ENCODE assay signal across 1 cellular context in the genomic region with DNA sequence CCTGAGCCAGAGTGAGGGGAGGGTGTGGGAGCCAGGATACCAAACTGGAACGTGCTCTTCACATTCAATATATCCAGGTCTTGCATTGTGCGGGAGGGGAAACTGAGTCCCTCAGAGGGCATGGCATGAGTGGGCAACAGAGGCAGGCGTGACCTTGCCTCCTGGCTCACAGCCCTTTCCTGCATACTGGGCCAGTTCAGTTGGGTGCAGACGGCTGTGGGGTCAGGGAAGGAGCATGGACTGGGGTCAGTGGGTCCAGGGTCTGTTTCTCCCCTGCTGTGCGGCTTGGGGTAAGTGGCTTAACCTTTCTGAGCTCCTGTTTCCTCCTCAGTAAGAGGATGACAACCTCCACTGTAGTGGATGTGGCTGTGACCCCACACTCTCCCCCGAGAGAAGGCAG.
TF ChIP-seq lines count a peak whose summit lies in the region.

No MANE protein-coding gene starts in this region.

TF ChIP-seq in HepG2, 621 proteins besides CTCF, POLR2A, EP300 and RAD21:
- TF ChIP-seq SP4 (CRISPR knock-in tag; IDR thresholded peaks at IDR 0.05) (no peak), ZNF687 (CRISPR knock-in tag; IDR thresholded peaks at IDR 0.05) (peak; percentile 55; the same call in 1 of the 2 replicates), ZNF329 (CRISPR knock-in tag; IDR thresholded peaks at IDR 0.05; ENCODE audit: low read depth) (no peak), ZNF768 (CRISPR knock-in tag; IDR thresholded peaks at IDR 0.05) (peak; percentile 93), ZNF639 (CRISPR knock-in tag; conservative IDR thresholded peaks at IDR 0.05) (no peak), DR1 (CRISPR knock-in tag; IDR thresholded peaks at IDR 0.05) (no peak), ZNF335 (CRISPR knock-in tag; IDR thresholded peaks at IDR 0.05) (no peak), KLF13 (CRISPR knock-in tag; IDR thresholded peaks at IDR 0.05) (no peak), AHDC1 (CRISPR knock-in tag; IDR thresholded peaks at IDR 0.05; ENCODE audit: borderline replicate concordance) (no peak), NFRKB (IDR thresholded peaks at IDR 0.05) (no peak), EZH2 (conservative IDR thresholded peaks at IDR 0.05; ENCODE audit: low read depth, low read length) (no peak), PPARG (CRISPR knock-in tag; conservative IDR thresholded peaks at IDR 0.05) (no peak), THYN1 (CRISPR knock-in tag; IDR thresholded peaks at IDR 0.05; ENCODE audit: borderline replicate concordance, low read depth) (no peak), ZMYM3 (CRISPR knock-in tag; IDR thresholded peaks at IDR 0.05) (0 out of 2 replicates have a peak, but pooled peaks have one; percentile 53), ZBTB42 (CRISPR knock-in tag; IDR thresholded peaks at IDR 0.05) (0 out of 2 replicates have a peak, but pooled peaks have one; percentile 34), E2F5 (CRISPR knock-in tag; conservative IDR thresholded peaks at IDR 0.05) (no peak), GLMP (CRISPR knock-in tag; IDR thresholded peaks at IDR 0.05; ENCODE audit: borderline replicate concordance) (no peak), ZNF253 (CRISPR knock-in tag; IDR thresholded peaks at IDR 0.05; ENCODE audit: borderline replicate concordance) (no peak), HOXA9 (CRISPR knock-in tag; IDR thresholded peaks at IDR 0.05; ENCODE audit: borderline replicate concordance) (no peak), ZNF160 (CRISPR knock-in tag; IDR thresholded peaks at IDR 0.05) (no peak)
- TF ChIP-seq, protein P1, sequence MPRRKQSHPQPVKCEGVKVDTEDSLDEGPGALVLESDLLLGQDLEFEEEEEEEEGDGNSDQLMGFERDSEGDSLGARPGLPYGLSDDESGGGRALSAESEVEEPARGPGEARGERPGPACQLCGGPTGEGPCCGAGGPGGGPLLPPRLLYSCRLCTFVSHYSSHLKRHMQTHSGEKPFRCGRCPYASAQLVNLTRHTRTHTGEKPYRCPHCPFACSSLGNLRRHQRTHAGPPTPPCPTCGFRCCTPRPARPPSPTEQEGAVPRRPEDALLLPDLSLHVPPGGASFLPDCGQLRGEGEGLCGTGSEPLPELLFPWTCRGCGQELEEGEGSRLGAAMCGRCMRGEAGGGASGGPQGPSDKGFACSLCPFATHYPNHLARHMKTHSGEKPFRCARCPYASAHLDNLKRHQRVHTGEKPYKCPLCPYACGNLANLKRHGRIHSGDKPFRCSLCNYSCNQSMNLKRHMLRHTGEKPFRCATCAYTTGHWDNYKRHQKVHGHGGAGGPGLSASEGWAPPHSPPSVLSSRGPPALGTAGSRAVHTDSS (CRISPR knock-in tag; conservative IDR thresholded peaks at IDR 0.05): no peak
- TF ChIP-seq, protein P2, sequence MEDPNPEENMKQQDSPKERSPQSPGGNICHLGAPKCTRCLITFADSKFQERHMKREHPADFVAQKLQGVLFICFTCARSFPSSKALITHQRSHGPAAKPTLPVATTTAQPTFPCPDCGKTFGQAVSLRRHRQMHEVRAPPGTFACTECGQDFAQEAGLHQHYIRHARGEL (CRISPR knock-in tag; IDR thresholded peaks at IDR 0.05): no peak
- TF ChIP-seq, protein P3, sequence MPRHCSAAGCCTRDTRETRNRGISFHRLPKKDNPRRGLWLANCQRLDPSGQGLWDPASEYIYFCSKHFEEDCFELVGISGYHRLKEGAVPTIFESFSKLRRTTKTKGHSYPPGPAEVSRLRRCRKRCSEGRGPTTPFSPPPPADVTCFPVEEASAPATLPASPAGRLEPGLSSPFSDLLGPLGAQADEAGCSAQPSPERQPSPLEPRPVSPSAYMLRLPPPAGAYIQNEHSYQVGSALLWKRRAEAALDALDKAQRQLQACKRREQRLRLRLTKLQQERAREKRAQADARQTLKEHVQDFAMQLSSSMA (CRISPR knock-in tag; IDR thresholded peaks at IDR 0.05): no peak
TF ChIP-seq in HepG2: peak in this region for 4.
